ENCODE assay signal across 14 cellular contexts in genomic region chr14:55889124-55889523, GRCh38.
DNase-seq lines count a peak whose midpoint lies in the region; ATAC-seq and TF ChIP-seq lines count a peak whose summit lies in the region.
"Had no signal": no experiment of that assay in that cellular context is flagged by ENCODE, and none has a peak within 500 bp of the region (broad histone marks: within the 10 kb centered on the region; RNA-seq: fewer than 3 reads in every experiment).

No MANE protein-coding gene starts in this region.

- no peaks in the 10 kb centered on the region for H3K27me3 ChIP-seq in RWPE2 (ENCODE audit: insufficient read depth, poor library complexity, severe bottlenecking)
- no peaks in the 10 kb centered on the region for H3K27me3 ChIP-seq in prostate gland (replicated peaks; ENCODE audit: insufficient read depth)
- no peaks in the 10 kb centered on the region for H3K27me3 ChIP-seq in colonic mucosa
- H3K27me3 ChIP-seq: upper lobe of left lung had no signal

- TF ChIP-seq CTCF in RWPE2 (IDR thresholded peaks at IDR 0.05; ENCODE audit: poor library complexity, severe bottlenecking) (peak; percentile 11), prostate gland (IDR thresholded peaks at IDR 0.05) (no peak), colonic mucosa (IDR thresholded peaks at IDR 0.05) (no peak)

- intact Hi-C loops in prostate gland (cut with DNase I): no loop called here
- intact Hi-C loops in colonic mucosa (cut with DNase I): no loop called here

- peak; percentile 89 for ATAC-seq in RWPE2 (ENCODE audit: low read depth)
- no peak for ATAC-seq in GM18505 (IDR thresholded peaks at IDR 0.05; ENCODE audit: unreplicated experiment)
- ATAC-seq in HG03460 (IDR thresholded peaks at IDR 0.05; ENCODE audit: unreplicated experiment): no peak
- no peak for ATAC-seq in HG02938 (IDR thresholded peaks at IDR 0.05; ENCODE audit: unreplicated experiment)
- ATAC-seq: stimulated activated naive B cell treated with anti-CD40 and anti-IgM and Interleukin-4, amounts not matched to agents 10 μg/mL and 1 μg/mL and 100 μg/mL, for 72 hours had no signal

- H3K4me3 ChIP-seq in RWPE2 (ENCODE audit: severe bottlenecking): no peak overlapping the region
- H3K4me3 ChIP-seq in prostate gland: no peak overlapping the region
- H3K4me3 ChIP-seq in colonic mucosa: no peak overlapping the region
- H3K4me3 ChIP-seq: lung, upper lobe of left lung had no signal

- H3K36me3 ChIP-seq in RWPE2 (ENCODE audit: low read depth) (no peaks in the 10 kb centered on the region), prostate gland (no peaks in the 10 kb centered on the region), colonic mucosa (no peaks in the 10 kb centered on the region)
- H3K36me3 ChIP-seq: upper lobe of left lung had no signal

- H3K27ac ChIP-seq in RWPE2 (ENCODE audit: poor library complexity, severe bottlenecking): peak overlapping the region; percentile 49
- peak overlapping the region; percentile 27 to 53 for H3K27ac ChIP-seq in prostate gland
- H3K27ac ChIP-seq in colonic mucosa: no peak overlapping the region
- H3K27ac ChIP-seq: upper lobe of left lung had no signal

- 16% methylated on average over 6 of the region's 6 CpGs for WGBS in prostate gland

- no peak for TF ChIP-seq POLR2A in prostate gland (IDR thresholded peaks at IDR 0.05)
- TF ChIP-seq POLR2A in GM18505 (IDR thresholded peaks at IDR 0.05; ENCODE audit: borderline replicate concordance, extremely low read depth, insufficient read depth, insufficient read length): no peak

- H3K9ac ChIP-seq in colonic mucosa (ENCODE audit: low read depth in 2 of 2, low read length in 2 of 2): no peak overlapping the region

- H3K9me3 ChIP-seq in RWPE2 (ENCODE audit: severe bottlenecking) (no peaks in the 10 kb centered on the region), prostate gland (no peaks in the 10 kb centered on the region), colonic mucosa (no peaks in the 10 kb centered on the region)
- H3K9me3 ChIP-seq: upper lobe of left lung had no signal

- DNase-seq in HPDE6-E6E7 (ENCODE audit: extremely low spot score) (peak; percentile 58), NCI-H1694 (lab: John Stamatoyannopoulos, UW) (peak; percentile 79), RWPE2 (ENCODE audit: low spot score) (peak; percentile 89), prostate gland (ENCODE audit: low spot score) (peak; percentile 91), colonic mucosa (no peak)
- DNase-seq: activated naive CD4-positive, alpha-beta T cell treated with Interleukin-2 at 50 U/mL for 16 hours; NCI-H1436; OCI-M1; stimulated activated naive B cell treated with anti-CD40 and anti-IgM and Interleukin-4, amounts not matched to agents 10 μg/mL and 1 μg/mL and 100 μg/mL, for 72 hours; upper lobe of left lung had no signal

- peaks cover 26% of the 10 kb centered on the region for H3K4me1 ChIP-seq in RWPE2 (ENCODE audit: insufficient read depth, poor library complexity, severe bottlenecking)
- no peaks in the 10 kb centered on the region for H3K4me1 ChIP-seq in prostate gland (replicated peaks)
- no peaks in the 10 kb centered on the region for H3K4me1 ChIP-seq in colonic mucosa
- H3K4me1 ChIP-seq: upper lobe of left lung had no signal
